21 cellular contexts compared by ENCODE assay signal in the genomic region with DNA sequence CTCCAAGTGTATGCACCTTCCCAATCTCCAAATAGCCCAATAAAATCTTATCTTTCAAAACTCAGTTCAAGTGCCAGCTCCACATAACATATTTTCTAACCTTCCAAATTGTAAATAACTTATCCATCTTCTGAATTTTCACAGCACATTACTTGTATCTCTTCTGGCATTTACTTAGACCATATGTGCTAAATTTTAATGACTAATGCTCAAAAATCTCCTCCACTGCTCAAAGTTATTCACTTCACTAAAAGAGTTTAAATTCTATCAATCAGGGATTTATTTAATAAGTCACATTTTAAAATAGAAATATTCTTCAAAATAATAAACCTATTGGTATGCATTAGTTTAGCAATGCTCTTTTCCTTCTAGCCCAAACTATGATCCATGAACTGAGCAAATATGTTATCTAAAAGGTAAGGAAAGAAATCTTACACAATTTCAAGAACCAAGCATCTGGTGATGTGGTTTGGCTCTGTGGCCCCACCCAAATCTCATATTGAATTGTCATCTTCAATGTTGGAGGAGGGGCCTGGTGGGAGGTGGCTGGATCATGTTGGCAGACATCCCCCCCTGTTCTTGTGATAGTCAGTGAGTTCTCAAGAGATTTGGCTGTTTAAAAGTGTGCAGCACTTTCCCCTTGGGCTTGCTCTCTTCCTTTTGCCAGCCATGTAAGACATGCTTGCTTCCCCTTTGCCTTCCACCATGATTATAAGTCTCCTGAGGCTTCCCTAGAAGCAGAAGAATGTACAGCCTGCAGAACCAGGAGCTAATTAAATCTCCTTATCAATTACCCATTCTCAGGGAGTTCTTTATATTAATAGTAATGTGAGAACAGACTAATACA. TPM values are rescaled to one million over a fixed set of nuclear protein-coding genes. Genes with fewer than 3 reads are reported as not detected.
"Had no signal": no experiment of that assay in that cellular context is flagged by ENCODE, and none has a peak within 500 bp of the region (broad histone marks: within the 10 kb centered on the region; RNA-seq: fewer than 3 reads in every experiment).

No MANE protein-coding gene starts in this region.

- H3K27me3 ChIP-seq: dorsolateral prefrontal cortex, gastrocnemius medialis, left lung, right atrium auricular region, upper lobe of right lung had no signal

- H3K4me3 ChIP-seq: dorsolateral prefrontal cortex, gastrocnemius medialis, left lung, prostate gland, right atrium auricular region, upper lobe of right lung had no signal

- H3K4me1 ChIP-seq: left lung, prostate gland, right atrium auricular region, upper lobe of right lung had no signal

- H3K9me3 ChIP-seq: gastrocnemius medialis, left lung, prostate gland, right atrium auricular region, upper lobe of right lung had no signal

- ATAC-seq: activated CD8-positive, alpha-beta memory T cell treated with anti-CD3 and anti-CD28 coated beads, Interleukin-2, amount 10 ng/mL, durations not matched to agents 7 days and 5 days; gastrocnemius medialis; left lung; stimulated activated naive B cell treated with anti-CD40 and anti-IgM and Interleukin-4, amounts not matched to agents 10 μg/mL and 1 μg/mL and 100 μg/mL, for 72 hours; upper lobe of right lung had no signal

- H3K27ac ChIP-seq: dorsolateral prefrontal cortex, epithelial cell of prostate, gastrocnemius medialis, left lung, prostate gland, right atrium auricular region, upper lobe of right lung had no signal

- H3K36me3 ChIP-seq: gastrocnemius medialis, left lung, prostate gland, right atrium auricular region, upper lobe of right lung had no signal

- DNase-seq: activated CD4-positive, alpha-beta memory T cell treated with anti-CD3 and anti-CD28 coated beads, Interleukin-2, amount 10 ng/mL, durations not matched to agents 7 days and 5 days; activated CD4-positive, alpha-beta T cell treated with anti-CD3 and anti-CD28 coated beads for 48 hours; activated CD4-positive, CD25-positive, alpha-beta regulatory T cell; activated CD8-positive, alpha-beta memory T cell treated with anti-CD3 and anti-CD28 coated beads, Interleukin-2, amount 10 ng/mL, durations not matched to agents 7 days and 5 days; activated naive CD8-positive, alpha-beta T cell treated with anti-CD3 and anti-CD28 coated beads, Interleukin-2, amount 10 ng/mL, durations not matched to agents 7 days and 5 days; central memory CD4-positive, alpha-beta T cell; dorsolateral prefrontal cortex; gastrocnemius medialis; head of caudate nucleus; left lung; naive B cell; small intestine; stimulated activated naive B cell treated with anti-CD40 and anti-IgM and Interleukin-4, amounts not matched to agents 10 μg/mL and 1 μg/mL and 100 μg/mL, for 72 hours; T1000; upper lobe of right lung had no signal

RNA-seq across cellular contexts. Expression of a gene that starts 28.1 kb away (rescaled TPM):
- total RNA-seq: activated CD4-positive, alpha-beta memory T cell treated with anti-CD3 and anti-CD28 coated beads, Interleukin-2, amount 10 ng/mL, durations not matched to agents 7 days and 5 days; activated CD8-positive, alpha-beta memory T cell treated with anti-CD3 and anti-CD28 coated beads, Interleukin-2, amount 10 ng/mL, durations not matched to agents 7 days and 5 days; activated naive CD8-positive, alpha-beta T cell treated with anti-CD3 and anti-CD28 coated beads, Interleukin-2, amount 10 ng/mL, durations not matched to agents 7 days and 5 days; fibroblast of lung; gastrocnemius medialis; kidney epithelial cell; left lung; omental fat pad; prostate gland; upper lobe of right lung had no signal
- polyA plus RNA-seq: fibroblast of lung had no signal
